1 cellular context compared by ENCODE assay signal in genomic region chr17:65436871-65437270, GRCh38.
TF ChIP-seq lines count a peak whose summit lies in the region.

No MANE protein-coding gene starts in this region.

TF ChIP-seq in HCT116, 20 proteins besides CTCF, POLR2A, EP300 and RAD21 (continued from another document):
- TF ChIP-seq MAX (IDR thresholded peaks at IDR 0.05), result no peak
- no peak for TF ChIP-seq ZBTB33 (IDR thresholded peaks at IDR 0.05; ENCODE audit: extremely low read depth, insufficient replicate concordance, low read length)
- TF ChIP-seq YY1 (IDR thresholded peaks at IDR 0.05; ENCODE audit: extremely low read depth, insufficient replicate concordance, low read depth, low read length), result no peak
- no peak for TF ChIP-seq EGR1 (IDR thresholded peaks at IDR 0.05; ENCODE audit: low read depth)
- no peak for TF ChIP-seq ATF3 (IDR thresholded peaks at IDR 0.05)
- no peak for TF ChIP-seq SIN3A (IDR thresholded peaks at IDR 0.05; ENCODE audit: low read depth)
- TF ChIP-seq POLR2AphosphoS5 (IDR thresholded peaks at IDR 0.05; ENCODE audit: low read depth, low read length), result no peak
- TF ChIP-seq ELF1 (IDR thresholded peaks at IDR 0.05; ENCODE audit: borderline replicate concordance, low read depth), result no peak
- no peak for TF ChIP-seq CEBPB (IDR thresholded peaks at IDR 0.05; ENCODE audit: low read depth)
- TF ChIP-seq SP1 (IDR thresholded peaks at IDR 0.05; ENCODE audit: low read depth), result no peak
